ENCODE assay signal across 10 cellular contexts in genomic region chr18:52131845-52132244, GRCh38.
"Had no signal": no experiment of that assay in that cellular context is flagged by ENCODE, and none has a peak within 500 bp of the region (broad histone marks: within the 10 kb centered on the region; RNA-seq: fewer than 3 reads in every experiment).

No MANE protein-coding gene starts in this region.

- DNase-seq: GM23248, HFFc6, Karpas-422, KBM-7 had no signal

- H3K4me3 Mint-ChIP-seq: HFFc6, IgD-negative memory B cell had no signal

- H3K4me3 ChIP-seq: GM23248, HAP-1 had no signal

- H3K27ac ChIP-seq: GM23248, HL-60, KMS-11 had no signal

- H3K27ac Mint-ChIP-seq: HFFc6, IgD-negative memory B cell had no signal

- H3K36me3 ChIP-seq: HAP-1 had no signal

- H2AFZ ChIP-seq: GM23248 had no signal

- H3K27me3 Mint-ChIP-seq: IgD-negative memory B cell had no signal

- H3K9ac ChIP-seq: GM23248, KMS-11 had no signal

- H3K4me2 ChIP-seq: KMS-11 had no signal

- H3K9me3 ChIP-seq: HAP-1 had no signal

- ATAC-seq: HCT116, HepG2 had no signal

- H3K4me1 Mint-ChIP-seq: IgD-negative memory B cell had no signal

- H3K4me1 ChIP-seq: HAP-1 had no signal
